ENCODE assay signal across 18 cellular contexts in genomic region chr3:50354186-50354764, GRCh38. TPM values are rescaled to one million over a fixed set of nuclear protein-coding genes. Genes with fewer than 3 reads are reported as not detected.
DNase-seq lines count a peak whose midpoint lies in the region; ATAC-seq and TF ChIP-seq lines count a peak whose summit lies in the region.
"Had no signal": no experiment of that assay in that cellular context is flagged by ENCODE, and none has a peak within 500 bp of the region (broad histone marks: within the 10 kb centered on the region; RNA-seq: fewer than 3 reads in every experiment).

No MANE protein-coding gene starts in this region.

- H3K27ac ChIP-seq in RWPE1 (peak overlapping the region; percentile 77), smooth muscle cell (ENCODE audit: low read depth) (no peak overlapping the region), testis (no peak overlapping the region)
- H3K27ac ChIP-seq: PC-9 had no signal

- ATAC-seq in activated naive CD8-positive, alpha-beta T cell treated with anti-CD3 and anti-CD28 coated beads, Interleukin-2, amount 50 U/mL, for 24 hours = no peak

- POLR2A ChIA-PET in RWPE1 (lab: Yijun Ruan, JAX; ENCODE audit: low non-redundant PET) = interaction anchor here (1.1 kb wide), 1 partner anchor 13 kb away, joined by 3 read pairs; the partner anchor contains the start of gene RASSF1

- no peaks in the 10 kb centered on the region for H3F3A ChIP-seq in smooth muscle cell (ENCODE audit: low read depth)

- CTCF ChIA-PET in RWPE1 (lab: Yijun Ruan, JAX) = interaction anchor here (0.6 kb wide), 1 partner anchor 439 kb away, joined by 3 read pairs; no protein-coding TSS in a partner anchor

- WGBS in smooth muscle cell (ENCODE audit: low lambda C conversion rate) = 95% methylated on average over 5 of the region's 5 CpGs
- WGBS in testis, 2 donors = 67 to 69% methylated on average over 3 to 5 of the region's 5 CpGs

- H3K36me3 ChIP-seq in smooth muscle cell (ENCODE audit: low read depth) = no peaks in the 10 kb centered on the region
- no peaks in the 10 kb centered on the region for H3K36me3 ChIP-seq in testis (ENCODE audit: low read depth, missing control alignments)

- peaks cover 57% of the 10 kb centered on the region for H3K4me1 Mint-ChIP-seq in activated naive CD8-positive, alpha-beta T cell (ENCODE audit: low read depth)
- H3K4me1 Mint-ChIP-seq in activated naive CD8-positive, alpha-beta T cell treated with anti-CD3 and anti-CD28 coated beads, Interleukin-2, amount 50 U/mL, for 24 hours = peaks cover 58% of the 10 kb centered on the region
- H3K4me1 Mint-ChIP-seq in endothelial cell (ENCODE audit: unreplicated experiment) (peaks cover 38% of the 10 kb centered on the region), type B pancreatic cell (ENCODE audit: unreplicated experiment) (peaks cover 38% of the 10 kb centered on the region)

- TF ChIP-seq CTCF in RWPE1 (conservative IDR thresholded peaks at IDR 0.05; ENCODE audit: low read depth) (no peak), endothelial cell (IDR thresholded peaks at IDR 0.05; ENCODE audit: unreplicated experiment) (no peak), type B pancreatic cell (conservative IDR thresholded peaks at IDR 0.05) (no peak), smooth muscle cell (IDR thresholded peaks at IDR 0.05; ENCODE audit: borderline replicate concordance, insufficient read depth, poor library complexity, severe bottlenecking) (no peak), testis (IDR thresholded peaks at IDR 0.05) (no peak)

- no peaks in the 10 kb centered on the region for H3K9me3 Mint-ChIP-seq in activated naive CD8-positive, alpha-beta T cell (ENCODE audit: low read depth)
- H3K9me3 Mint-ChIP-seq in activated naive CD8-positive, alpha-beta T cell treated with anti-CD3 and anti-CD28 coated beads, Interleukin-2, amount 50 U/mL, for 24 hours = no peaks in the 10 kb centered on the region
- H3K9me3 Mint-ChIP-seq in endothelial cell (ENCODE audit: unreplicated experiment) (no peaks in the 10 kb centered on the region), type B pancreatic cell (no peaks in the 10 kb centered on the region)
- H3K9me3 Mint-ChIP-seq: CD4-positive, alpha-beta memory T cell had no signal

- no peak overlapping the region for H3K4me3 ChIP-seq in smooth muscle cell
- H3K4me3 ChIP-seq in testis = no peak overlapping the region
- H3K4me3 ChIP-seq: MG63, PC-9 had no signal

- no peak for DNase-seq in activated naive CD8-positive, alpha-beta T cell treated with anti-CD3 and anti-CD28 coated beads, Interleukin-2, amount 50 U/mL, for 24 hours
- DNase-seq in RWPE1 (ENCODE audit: low spot score) (no peak), endothelial cell (ENCODE audit: low spot score) (no peak), type B pancreatic cell (ENCODE audit: extremely low spot score, unreplicated experiment) (no peak), SIG-M5 treated with dmso at 0.1 percent for 504 hours (lab: John Stamatoyannopoulos, UW; ENCODE audit: unreplicated experiment) (no peak), smooth muscle cell (lab: John Stamatoyannopoulos, UW; ENCODE audit: unreplicated experiment) (no peak), testis (no peak)
- DNase-seq: CD4-positive, alpha-beta memory T cell; DMS79; H7; Karpas-422; MG63; NCI-H1092 treated with DMSO at 0.1 percent for 48 hours; NCI-H2081 treated with DMSO at 0.1 percent for 48 hours; NCI-H510A treated with DMSO at 0.1 percent for 48 hours; NCI-H82; PC-9 had no signal

- peaks cover 57% of the 10 kb centered on the region for H3K79me2 ChIP-seq in smooth muscle cell (ENCODE audit: low read depth)

- H3K9me3 ChIP-seq in smooth muscle cell (replicated peaks; ENCODE audit: low read depth) (no peaks in the 10 kb centered on the region), testis (no peaks in the 10 kb centered on the region)
- H3K9me3 ChIP-seq: MG63 had no signal

- H3K27me3 Mint-ChIP-seq in activated naive CD8-positive, alpha-beta T cell = no peaks in the 10 kb centered on the region
- no peaks in the 10 kb centered on the region for H3K27me3 Mint-ChIP-seq in activated naive CD8-positive, alpha-beta T cell treated with anti-CD3 and anti-CD28 coated beads, Interleukin-2, amount 50 U/mL, for 24 hours
- H3K27me3 Mint-ChIP-seq in endothelial cell (ENCODE audit: unreplicated experiment) (peaks cover 8% of the 10 kb centered on the region), type B pancreatic cell (no peaks in the 10 kb centered on the region)
- H3K27me3 Mint-ChIP-seq: CD4-positive, alpha-beta memory T cell had no signal

- peak overlapping the region; percentile 54 for H3K27ac Mint-ChIP-seq in activated naive CD8-positive, alpha-beta T cell
- no peak overlapping the region for H3K27ac Mint-ChIP-seq in activated naive CD8-positive, alpha-beta T cell treated with anti-CD3 and anti-CD28 coated beads, Interleukin-2, amount 50 U/mL, for 24 hours
- H3K27ac Mint-ChIP-seq in endothelial cell (ENCODE audit: unreplicated experiment) (no peak overlapping the region), type B pancreatic cell (no peak overlapping the region)

- no peak overlapping the region for H3K9ac ChIP-seq in smooth muscle cell (ENCODE audit: low read depth)

- H3K4me1 ChIP-seq in smooth muscle cell (ENCODE audit: low read depth) = peaks cover 38% of the 10 kb centered on the region
- H3K4me1 ChIP-seq in testis = peaks cover 51% of the 10 kb centered on the region

- no peaks in the 10 kb centered on the region for H3K27me3 ChIP-seq in smooth muscle cell (ENCODE audit: low read depth)
- H3K27me3 ChIP-seq in testis = no peaks in the 10 kb centered on the region
- H3K27me3 ChIP-seq: MG63 had no signal

- H2AFZ ChIP-seq in smooth muscle cell (ENCODE audit: low read depth) = no peak overlapping the region
- H2AFZ ChIP-seq: PC-9 had no signal

- peaks cover 41% of the 10 kb centered on the region for H4K20me1 ChIP-seq in smooth muscle cell (ENCODE audit: low read depth)

- H3K36me3 Mint-ChIP-seq in activated naive CD8-positive, alpha-beta T cell = peaks cover 3% of the 10 kb centered on the region
- peaks cover 19% of the 10 kb centered on the region for H3K36me3 Mint-ChIP-seq in activated naive CD8-positive, alpha-beta T cell treated with anti-CD3 and anti-CD28 coated beads, Interleukin-2, amount 50 U/mL, for 24 hours (ENCODE audit: low read depth)
- peaks cover 18% of the 10 kb centered on the region for H3K36me3 Mint-ChIP-seq in endothelial cell (ENCODE audit: low read depth, unreplicated experiment)
- H3K36me3 Mint-ChIP-seq in type B pancreatic cell = no peaks in the 10 kb centered on the region

- TF ChIP-seq POLR2A in testis (IDR thresholded peaks at IDR 0.05) = no peak

- no peak overlapping the region for H3K4me2 ChIP-seq in smooth muscle cell
- H3K4me2 ChIP-seq: PC-9 had no signal

- H3K4me3 Mint-ChIP-seq in activated naive CD8-positive, alpha-beta T cell = no peak overlapping the region
- H3K4me3 Mint-ChIP-seq in activated naive CD8-positive, alpha-beta T cell treated with anti-CD3 and anti-CD28 coated beads, Interleukin-2, amount 50 U/mL, for 24 hours = no peak overlapping the region
- H3K4me3 Mint-ChIP-seq in endothelial cell (ENCODE audit: unreplicated experiment) = peak overlapping the region; percentile 66
- peak overlapping the region; percentile 68 for H3K4me3 Mint-ChIP-seq in type B pancreatic cell

- intact Hi-C loops in testis (cut with DNase I; ENCODE audit: low total_unique reads) = no loop called here

RNA-seq across cellular contexts. Expression of gene CYB561D2, which starts 3.6 kb away (rescaled TPM):
- total RNA-seq in endothelial cell (ENCODE audit: unreplicated experiment) = 5.5 TPM
- total RNA-seq in type B pancreatic cell (ENCODE audit: low replicate concordance) = 10.1 and 15.9 TPM in 2 replicates
- total RNA-seq in smooth muscle cell = 15.1 and 21.6 TPM in 2 replicates
- polyA plus RNA-seq in smooth muscle cell = 22.6 and 30.7 TPM in 2 replicates
- total RNA-seq in testis = 10 to 100 TPM; 18.9 to 21.1 TPM
- 16.0 TPM for polyA plus RNA-seq in testis (ENCODE audit: insufficient read depth, low read depth, low replicate concordance)

RNA-seq across cellular contexts. Expression of gene NPRL2, which starts 3.7 kb away (rescaled TPM):
- total RNA-seq in endothelial cell (ENCODE audit: unreplicated experiment) = 18.0 TPM
- total RNA-seq in type B pancreatic cell (ENCODE audit: low replicate concordance) = 20.3 and 27.9 TPM in 2 replicates
- total RNA-seq in smooth muscle cell = 18.0 and 25.1 TPM in 2 replicates
- polyA plus RNA-seq in smooth muscle cell = 29.3 and 39.7 TPM in 2 replicates
- total RNA-seq in testis = 10 to 100 TPM; 26.9 to 29.2 TPM
- 28.0 TPM for polyA plus RNA-seq in testis (ENCODE audit: insufficient read depth, low read depth, low replicate concordance)

RNA-seq across cellular contexts. Expression of gene TMEM115, which starts 5.0 kb away (rescaled TPM):
- total RNA-seq in endothelial cell (ENCODE audit: unreplicated experiment) = 44.9 TPM
- total RNA-seq in type B pancreatic cell (ENCODE audit: low replicate concordance) = 42.7 and 44.4 TPM in 2 replicates
- total RNA-seq in smooth muscle cell = 33.6 and 42.7 TPM in 2 replicates
- 53.2 and 56.6 TPM in 2 replicates for polyA plus RNA-seq in smooth muscle cell
- 10 to 100 TPM; 63.2 to 72.4 TPM for total RNA-seq in testis
- polyA plus RNA-seq in testis (ENCODE audit: insufficient read depth, low read depth, low replicate concordance) = 37.6 TPM

RNA-seq across cellular contexts. Expression of gene ZMYND10, which starts 8.7 kb away (rescaled TPM):
- total RNA-seq in endothelial cell (ENCODE audit: unreplicated experiment) = not detected
- total RNA-seq in type B pancreatic cell (ENCODE audit: low replicate concordance) = 1.8 and 13.4 TPM in 2 replicates
- 0.27 and 1.4 TPM in 2 replicates for total RNA-seq in smooth muscle cell
- 0.21 and 1.7 TPM in 2 replicates for polyA plus RNA-seq in smooth muscle cell
- 100 to 1,000 TPM; 241 to 335 TPM for total RNA-seq in testis
- 763 TPM for polyA plus RNA-seq in testis (ENCODE audit: insufficient read depth, low read depth, low replicate concordance)
- polyA plus RNA-seq: CD4-positive, alpha-beta memory T cell had no signal

RNA-seq across cellular contexts. Expression of gene RASSF1, which starts 13.6 kb away (rescaled TPM):
- total RNA-seq in endothelial cell (ENCODE audit: unreplicated experiment) (14.8 TPM), type B pancreatic cell (ENCODE audit: low replicate concordance) (13.7 and 13.8 TPM in 2 replicates), smooth muscle cell (25.3 and 27.6 TPM in 2 replicates), testis (10 to 100 TPM; 50.0 to 52.2 TPM)
- polyA plus RNA-seq in smooth muscle cell (58.5 and 62.2 TPM in 2 replicates), testis (ENCODE audit: insufficient read depth, low read depth, low replicate concordance) (60.1 TPM)

Comparison
In these comparisons a context has a peak if more than half of its experiments do, and no peak if none do; other contexts are left out.
1. H3K4me3 Mint-ChIP-seq: peak in endothelial cell (single experiment) and type B pancreatic cell (single experiment); none in activated naive CD8-positive, alpha-beta T cell (single experiment) and activated naive CD8-positive, alpha-beta T cell treated with anti-CD3 and anti-CD28 coated beads, Interleukin-2, amount 50 U/mL, for 24 hours (single experiment).